In the genomic region with DNA sequence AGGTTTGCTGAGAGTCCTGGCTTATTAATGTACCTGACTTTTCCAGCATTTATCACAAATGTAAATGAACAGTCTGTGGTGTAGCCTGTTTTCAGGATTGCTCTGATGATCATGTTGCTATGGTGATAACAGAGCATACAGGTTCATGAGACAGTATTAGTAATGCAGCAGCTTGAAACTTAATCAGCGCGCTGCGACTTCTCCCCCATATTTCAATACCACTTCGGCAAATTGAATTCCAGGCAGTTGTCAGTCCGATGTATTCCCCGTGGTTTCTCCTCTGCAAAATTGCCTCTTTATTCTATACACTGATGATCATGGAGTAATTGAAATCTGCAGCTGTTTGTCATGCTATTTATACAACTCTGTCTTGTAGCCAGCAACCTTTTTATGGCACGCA, we compare ENCODE assay signal across 19 cellular contexts.
DNase-seq lines count a peak whose midpoint lies in the region; ATAC-seq and TF ChIP-seq lines count a peak whose summit lies in the region.
"Had no signal": no experiment of that assay in that cellular context is flagged by ENCODE, and none has a peak within 500 bp of the region (broad histone marks: within the 10 kb centered on the region; RNA-seq: fewer than 3 reads in every experiment).

No MANE protein-coding gene starts in this region.

- TF ChIP-seq POLR2A in vagina (IDR thresholded peaks at IDR 0.05), result no peak

- no peaks in the 10 kb centered on the region for H3K4me1 ChIP-seq in vagina
- H3K4me1 ChIP-seq: adrenal gland, lower lobe of right lung, tibial artery had no signal

- DNase-seq in Ammon's horn (ENCODE audit: low spot score) (peak; percentile 41), NCI-H1092 treated with DMSO at 0.1 percent for 48 hours (lab: John Stamatoyannopoulos, UW) (peak; percentile 75), NCI-H2227 (lab: John Stamatoyannopoulos, UW; ENCODE audit: unreplicated experiment) (peak; percentile 66), epithelial cell of esophagus (ENCODE audit: low read depth) (peak; percentile 18), vagina (ENCODE audit: extremely low spot score in 2 of 2) (no peak), RKO (ENCODE audit: low spot score) (no peak), left lobe of liver (ENCODE audit: low spot score) (no peak)
- DNase-seq: activated gamma-delta T cell treated with Interleukin-2 at 50 U/mL for 16 hours; adrenal gland; CD8-positive, alpha-beta T cell; cortex of kidney; KBM-7; lower lobe of right lung; NCI-H524 treated with DMSO at 0.1 percent for 48 hours; small intestine; stimulated activated naive CD8-positive, alpha-beta T cell treated with anti-CD3 and anti-CD28 coated beads, Interleukin-15, Interleukin-2, amounts not matched to agents 100 U/mL and 50 U/mL, for 24 hours; tibial artery had no signal

- ATAC-seq in left lobe of liver, result no peak
- ATAC-seq: CD8-positive, alpha-beta T cell; HCT116; lower lobe of right lung; Panc1; stimulated activated naive CD8-positive, alpha-beta T cell treated with anti-CD3 and anti-CD28 coated beads, Interleukin-15, Interleukin-2, amounts not matched to agents 100 U/mL and 50 U/mL, for 24 hours had no signal

- TF ChIP-seq CTCF in epithelial cell of esophagus (IDR thresholded peaks at IDR 0.05; ENCODE audit: insufficient read depth, low read depth, low read length, missing control alignments) (no peak), vagina (IDR thresholded peaks at IDR 0.05) (no peak)

- no peaks in the 10 kb centered on the region for H3K9me3 ChIP-seq in vagina
- H3K9me3 ChIP-seq: adrenal gland, lower lobe of right lung, tibial artery had no signal

- intact Hi-C loops in vagina (cut with DNase I), result no loop called here

- no peaks in the 10 kb centered on the region for H3K27me3 ChIP-seq in vagina
- H3K27me3 ChIP-seq: adrenal gland, tibial artery had no signal

- H3K4me3 ChIP-seq in epithelial cell of esophagus (ENCODE audit: low read length), result no peak overlapping the region
- no peak overlapping the region for H3K4me3 ChIP-seq in vagina
- H3K4me3 ChIP-seq: adrenal gland, lower lobe of right lung, tibial artery had no signal

- H3K36me3 ChIP-seq in vagina, result no peaks in the 10 kb centered on the region
- H3K36me3 ChIP-seq: adrenal gland, lower lobe of right lung, tibial artery had no signal

- H3K27ac ChIP-seq in vagina, result no peak overlapping the region
- H3K27ac ChIP-seq: adrenal gland, lower lobe of right lung, tibial artery had no signal

Comparison
In these comparisons a context has a peak if more than half of its experiments do, and no peak if none do; other contexts are left out.
1. DNase-seq: peak in Ammon's horn (single experiment), NCI-H1092 treated with DMSO at 0.1 percent for 48 hours (single experiment), NCI-H2227 (single experiment) and epithelial cell of esophagus (single experiment); none in vagina (0 of 2), RKO (single experiment) and left lobe of liver (single experiment).